8 cellular contexts compared by ENCODE assay signal in the genomic region with DNA sequence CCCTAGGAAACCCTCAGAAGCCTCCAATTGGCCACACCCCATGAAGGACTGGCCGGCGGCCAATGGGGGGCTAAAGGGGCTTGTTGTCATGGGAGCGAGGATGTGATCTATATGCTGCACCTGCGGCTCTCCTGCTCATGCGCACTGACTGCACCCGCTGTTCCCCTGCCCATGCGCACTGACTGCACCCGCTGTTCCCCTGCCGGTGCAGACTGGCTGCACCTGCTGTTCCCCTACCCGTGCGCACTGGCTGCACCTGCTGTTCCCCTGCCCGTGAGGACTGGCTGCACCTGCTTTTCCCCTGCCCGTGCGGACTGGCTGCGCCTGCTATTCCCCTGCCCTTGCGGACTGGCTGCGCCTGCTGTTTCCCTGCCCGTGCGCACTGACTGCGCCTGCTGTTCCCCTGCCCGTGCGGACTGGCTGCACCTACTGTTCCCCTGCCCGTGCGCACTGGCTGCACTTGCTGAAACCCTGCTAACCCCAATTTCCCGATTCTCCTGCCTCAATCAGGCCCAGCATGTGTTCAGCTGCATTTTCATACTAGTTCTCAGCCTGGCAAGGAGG. TPM values are rescaled to one million over a fixed set of nuclear protein-coding genes. Genes with fewer than 3 reads are reported as not detected.
DNase-seq lines count a peak whose midpoint lies in the region; ATAC-seq and TF ChIP-seq lines count a peak whose summit lies in the region.

No MANE protein-coding gene starts in this region.

- peaks cover 1% of the 10 kb centered on the region for H3K9me3 Mint-ChIP-seq in activated naive CD8-positive, alpha-beta T cell treated with anti-CD3 and anti-CD28 coated beads, Interleukin-2, amount 10 ng/mL, durations not matched to agents 7 days and 5 days

- H3K4me3 Mint-ChIP-seq in activated naive CD8-positive, alpha-beta T cell treated with anti-CD3 and anti-CD28 coated beads, Interleukin-2, amount 10 ng/mL, durations not matched to agents 7 days and 5 days, result peak overlapping the region; percentile 80

- peaks cover 3% of the 10 kb centered on the region for H3K4me1 Mint-ChIP-seq in activated naive CD8-positive, alpha-beta T cell treated with anti-CD3 and anti-CD28 coated beads, Interleukin-2, amount 10 ng/mL, durations not matched to agents 7 days and 5 days

- DNase-seq in DMS53 treated with DMSO at 0.1 percent for 48 hours (lab: John Stamatoyannopoulos, UW; ENCODE audit: unreplicated experiment), result peak; percentile 90
- peak; percentile 68 to 70 for DNase-seq in Kasumi-1 (lab: John Stamatoyannopoulos, UW)
- peak; percentile 97 for DNase-seq in SK-N-DZ (ENCODE audit: low spot score)
- peak; percentile 69 for DNase-seq in activated naive CD8-positive, alpha-beta T cell treated with anti-CD3 and anti-CD28 coated beads, Interleukin-2, amount 10 ng/mL, durations not matched to agents 7 days and 5 days
- DNase-seq in left kidney (ENCODE audit: low read depth, low spot score), result peak; percentile 96
- peak; percentile 24 to 50 (median 47) for DNase-seq in stimulated activated CD4-positive, alpha-beta T cell treated with anti-CD3 and anti-CD28 coated beads, TNF-alpha, amount 100 ng/mL, for 48 hours (ENCODE audit: low read depth in 3 of 3)
- no peak for DNase-seq in esophagus squamous epithelium (lab: John Stamatoyannopoulos, UW)

- H3K27me3 Mint-ChIP-seq in activated naive CD8-positive, alpha-beta T cell treated with anti-CD3 and anti-CD28 coated beads, Interleukin-2, amount 10 ng/mL, durations not matched to agents 7 days and 5 days, result peaks cover 4% of the 10 kb centered on the region

- TF ChIP-seq CTCF in esophagus squamous epithelium (IDR thresholded peaks at IDR 0.05), result no peak

- POLR2A ChIA-PET in activated naive CD8-positive, alpha-beta T cell treated with anti-CD3 and anti-CD28 coated beads, Interleukin-2, amount 10 ng/mL, durations not matched to agents 7 days and 5 days (lab: Charles Lee), result interaction anchor here (0.6 kb wide), 1 partner anchor 153 kb away, joined by 3 read pairs; no protein-coding TSS in a partner anchor

- H3K9me3 ChIP-seq in esophagus squamous epithelium, result no peaks in the 10 kb centered on the region

- WGBS in esophagus squamous epithelium, 2 donors, result 0 to 2% methylated on average over 4 to 17 of the region's 25 CpGs

- peaks cover 0 to 55% (median 0%) of the 10 kb centered on the region in 4 donors for H3K27me3 ChIP-seq in esophagus squamous epithelium

- no peak overlapping the region for H3K27ac Mint-ChIP-seq in activated naive CD8-positive, alpha-beta T cell treated with anti-CD3 and anti-CD28 coated beads, Interleukin-2, amount 10 ng/mL, durations not matched to agents 7 days and 5 days

- peaks cover 0 to 9% (median 0%) of the 10 kb centered on the region in 3 donors for H3K4me1 ChIP-seq in esophagus squamous epithelium

- intact Hi-C loops in esophagus squamous epithelium (cut with DNase I), result no loop called here

- peak; percentile 94 for ATAC-seq in GM21717 (IDR thresholded peaks at IDR 0.05; ENCODE audit: unreplicated experiment)
- ATAC-seq in activated naive CD8-positive, alpha-beta T cell treated with anti-CD3 and anti-CD28 coated beads, Interleukin-2, amount 10 ng/mL, durations not matched to agents 7 days and 5 days (ENCODE audit: low read depth), result peak; percentile 91

- no peak overlapping the region for H3K27ac ChIP-seq in esophagus squamous epithelium

- H3K4me3 ChIP-seq in esophagus squamous epithelium, result peak overlapping the region in 2 of 4 donors; percentile 11 to 37

- no peaks in the 10 kb centered on the region for H3K36me3 Mint-ChIP-seq in activated naive CD8-positive, alpha-beta T cell treated with anti-CD3 and anti-CD28 coated beads, Interleukin-2, amount 10 ng/mL, durations not matched to agents 7 days and 5 days

- H3K36me3 ChIP-seq in esophagus squamous epithelium, result no peaks in the 10 kb centered on the region

- no peak for TF ChIP-seq POLR2A in esophagus squamous epithelium (IDR thresholded peaks at IDR 0.05)

RNA-seq across cellular contexts. Expression of a gene that starts 16.8 kb away (rescaled TPM):
- 25.1 and 29.0 TPM in 2 replicates for polyA plus RNA-seq in SK-N-DZ (2014; cell fraction: cytosol; rRNA removed)
- polyA plus RNA-seq in SK-N-DZ (2014; cell fraction: nucleus; rRNA removed), result 26.4 and 39.8 TPM in 2 replicates
- total RNA-seq in activated naive CD8-positive, alpha-beta T cell treated with anti-CD3 and anti-CD28 coated beads, Interleukin-2, amount 10 ng/mL, durations not matched to agents 7 days and 5 days, result 10 to 100 TPM; 31.2 to 38.0 TPM
- total RNA-seq in esophagus squamous epithelium, result 10 to 100 TPM; 21.9 to 50.0 (median 34.2) TPM

RNA-seq across cellular contexts. Expression of a gene that starts 46.4 kb away (rescaled TPM):
- not detected in 2 replicates for polyA plus RNA-seq in SK-N-DZ (2014; cell fraction: cytosol; rRNA removed)
- not detected in 2 replicates for polyA plus RNA-seq in SK-N-DZ (2014; cell fraction: nucleus; rRNA removed)
- total RNA-seq in activated naive CD8-positive, alpha-beta T cell treated with anti-CD3 and anti-CD28 coated beads, Interleukin-2, amount 10 ng/mL, durations not matched to agents 7 days and 5 days, result 10 to 100 TPM; 14.6 to 17.8 TPM
- 1 to 10 TPM in 3 of 4 donors, under 1 TPM in 1; 0.95 to 7.7 (median 5.4) TPM for total RNA-seq in esophagus squamous epithelium
